In genomic region chr22:49670610-49671330, GRCh38 we compare ENCODE assay signal across 9 cellular contexts.
DNase-seq lines count a peak whose midpoint lies in the region; ATAC-seq and TF ChIP-seq lines count a peak whose summit lies in the region.
"Had no signal": no experiment of that assay in that cellular context is flagged by ENCODE, and none has a peak within 500 bp of the region (broad histone marks: within the 10 kb centered on the region; RNA-seq: fewer than 3 reads in every experiment).

No MANE protein-coding gene starts in this region.

- no peak overlapping the region for H2AFZ ChIP-seq in SK-N-SH (ENCODE audit: low read depth)

- WGBS in SK-N-SH (ENCODE audit: low lambda C conversion rate), result 7% methylated on average over 24 of the region's 45 CpGs
- WGBS in suprapubic skin, result 4% methylated on average over 14 of the region's 45 CpGs

- no peaks in the 10 kb centered on the region for H3K9me3 ChIP-seq in SK-N-SH
- H3K9me3 ChIP-seq in suprapubic skin, result no peaks in the 10 kb centered on the region

- H3K27ac ChIP-seq in SK-N-SH (ENCODE audit: low read depth in 2 of 2, low read length in 1 of 2) (no peak overlapping the region), suprapubic skin (no peak overlapping the region)
- H3K27ac ChIP-seq: VCaP had no signal

- no peak for TF ChIP-seq RAD21 in SK-N-SH (IDR thresholded peaks at IDR 0.05; ENCODE audit: low read length)

- H3K4me3 ChIP-seq in SK-N-SH (ENCODE audit: low read depth in 2 of 2, low read length in 1 of 2) (peak overlapping the region in 1 of 2 experiments; percentile 17; a peak in 1 of 4 replicates), suprapubic skin (peak overlapping the region; percentile 44)

- in situ Hi-C loops in KBM-7 (cut with MboI; ENCODE audit: low pct_unique_long_range_greater_than_20kb, low sequenced_read_pairs), result no loop called here

- H3K79me2 ChIP-seq in SK-N-SH (ENCODE audit: insufficient read depth), result no peaks in the 10 kb centered on the region

- H3K36me3 Mint-ChIP-seq in activated T-helper 17 cell treated with anti-CD3 and anti-CD28 coated beads, Interleukin-2, amount 50 U/mL, for 72 hours (ENCODE audit: low read depth), result no peaks in the 10 kb centered on the region

- TF ChIP-seq POLR2A in suprapubic skin (IDR thresholded peaks at IDR 0.05), result no peak

- peaks cover 18% of the 10 kb centered on the region for H3K27me3 Mint-ChIP-seq in activated T-helper 17 cell treated with anti-CD3 and anti-CD28 coated beads, Interleukin-2, amount 50 U/mL, for 72 hours

- peaks cover 8% of the 10 kb centered on the region for H3K4me1 Mint-ChIP-seq in activated T-helper 17 cell treated with anti-CD3 and anti-CD28 coated beads, Interleukin-2, amount 50 U/mL, for 72 hours

- no peak overlapping the region for H3K4me2 ChIP-seq in SK-N-SH

- no peak overlapping the region for H3K9ac ChIP-seq in SK-N-SH

- TF ChIP-seq CTCF in SK-N-SH (IDR thresholded peaks at IDR 0.05) (no peak), suprapubic skin (IDR thresholded peaks at IDR 0.05) (no peak)

- no peaks in the 10 kb centered on the region for H4K20me1 ChIP-seq in SK-N-SH (ENCODE audit: insufficient read depth)

- no peaks in the 10 kb centered on the region for H3K36me3 ChIP-seq in SK-N-SH (replicated peaks in 1 of 2; ENCODE audit: control insufficient read depth in 1 of 2, insufficient read depth in 2 of 2, low read length in 1 of 2)
- no peaks in the 10 kb centered on the region for H3K36me3 ChIP-seq in suprapubic skin

- no peaks in the 10 kb centered on the region for H3K9me3 Mint-ChIP-seq in activated T-helper 17 cell treated with anti-CD3 and anti-CD28 coated beads, Interleukin-2, amount 50 U/mL, for 72 hours

- TF ChIP-seq EP300 in SK-N-SH (IDR thresholded peaks at IDR 0.05; ENCODE audit: borderline replicate concordance in 1 of 2, low read depth in 1 of 2, low read length in 1 of 2) (no peak), suprapubic skin (IDR thresholded peaks at IDR 0.05) (no peak)

- no peaks in the 10 kb centered on the region for H3F3A ChIP-seq in SK-N-SH (replicated peaks; ENCODE audit: insufficient read depth)

- peak overlapping the region; percentile 71 for H3K4me3 Mint-ChIP-seq in activated T-helper 17 cell treated with anti-CD3 and anti-CD28 coated beads, Interleukin-2, amount 50 U/mL, for 72 hours

- POLR2A ChIA-PET in SK-N-SH (lab: Yijun Ruan, JAX), result no interaction called here

- ATAC-seq in SK-N-SH treated with all-trans-retinoic acid at 6 μM for 48 hours, result no peak
- ATAC-seq in activated T-helper 17 cell treated with anti-CD3 and anti-CD28 coated beads, Interleukin-2, amount 50 U/mL, for 72 hours (replicated peaks), result peak; percentile 81
- no peak for ATAC-seq in GM18519 (IDR thresholded peaks at IDR 0.05; ENCODE audit: low FRiP score, unreplicated experiment)

- H3K27ac Mint-ChIP-seq in activated T-helper 17 cell treated with anti-CD3 and anti-CD28 coated beads, Interleukin-2, amount 50 U/mL, for 72 hours, result no peak overlapping the region

- CTCF ChIA-PET in SK-N-SH (lab: Yijun Ruan, JAX), result no interaction called here

- no peaks in the 10 kb centered on the region for H3K9me2 ChIP-seq in SK-N-SH

- H3K27me3 ChIP-seq in SK-N-SH (ENCODE audit: insufficient read depth), result peaks cover 11% of the 10 kb centered on the region; the same call in 1 of the 2 replicates
- peaks cover 81% of the 10 kb centered on the region for H3K27me3 ChIP-seq in suprapubic skin

- H3K4me1 ChIP-seq in SK-N-SH (ENCODE audit: control insufficient read depth in 1 of 2, insufficient read depth in 2 of 2, low read depth in 1 of 2, low read length in 1 of 2) (no peaks in the 10 kb centered on the region; a peak in 1 of 4 replicates), suprapubic skin (peaks cover 19% of the 10 kb centered on the region)

- DNase-seq in SK-N-SH (peak; percentile 63), left kidney (ENCODE audit: low read depth, low spot score) (peak; percentile 71), suprapubic skin (ENCODE audit: low spot score in 2 of 2) (peak; percentile 55 to 74), AG20443 (ENCODE audit: low spot score) (no peak), KBM-7 (no peak)

TF ChIP-seq in SK-N-SH, 30 proteins besides CTCF, POLR2A, EP300 and RAD21:
- no peak for TF ChIP-seq EZH2phosphoT487 (IDR thresholded peaks at IDR 0.05; ENCODE audit: borderline replicate concordance, low read depth)
- no peak for TF ChIP-seq SMC3 (IDR thresholded peaks at IDR 0.05; ENCODE audit: low read depth, low read length)
- TF ChIP-seq IRF3 (IDR thresholded peaks at IDR 0.05; ENCODE audit: low read depth, low read length), result no peak
- TF ChIP-seq MEF2A (IDR thresholded peaks at IDR 0.05; ENCODE audit: borderline replicate concordance, low read depth), result no peak
- TF ChIP-seq FOXM1 (IDR thresholded peaks at IDR 0.05; ENCODE audit: low read depth), result no peak
- no peak for TF ChIP-seq CHD2 (IDR thresholded peaks at IDR 0.05; ENCODE audit: low read length, partially characterized antibody)
- no peak for TF ChIP-seq POLR2AphosphoS5 (IDR thresholded peaks at IDR 0.05; ENCODE audit: low read depth, low read length)
- TF ChIP-seq MAX (IDR thresholded peaks at IDR 0.05; ENCODE audit: low read depth), result no peak
- no peak for TF ChIP-seq NRF1 (IDR thresholded peaks at IDR 0.05; ENCODE audit: low read depth, low read length)
- no peak for TF ChIP-seq TEAD4 (IDR thresholded peaks at IDR 0.05; ENCODE audit: borderline replicate concordance, insufficient read depth)

TF ChIP-seq in SK-N-SH treated with all-trans-retinoic acid at 6 μM for 48 hours, 23 proteins besides CTCF, POLR2A, EP300 and RAD21:
- TF ChIP-seq ZNF8 (CRISPR knock-in tag; IDR thresholded peaks at IDR 0.05) (no peak), TCF4 (CRISPR knock-in tag; IDR thresholded peaks at IDR 0.05; ENCODE audit: borderline replicate concordance) (no peak), TOX (CRISPR knock-in tag; IDR thresholded peaks at IDR 0.05; ENCODE audit: borderline replicate concordance) (no peak), TSHZ2 (CRISPR knock-in tag; IDR thresholded peaks at IDR 0.05) (no peak), ZC3H10 (CRISPR knock-in tag; IDR thresholded peaks at IDR 0.05) (no peak), OSR1 (CRISPR knock-in tag; IDR thresholded peaks at IDR 0.05) (no peak), PPARA (CRISPR knock-in tag; IDR thresholded peaks at IDR 0.05; ENCODE audit: borderline replicate concordance) (no peak), ZNF70 (CRISPR knock-in tag; IDR thresholded peaks at IDR 0.05) (no peak)

Comparison
In these comparisons a context has a peak if more than half of its experiments do, and no peak if none do; other contexts are left out.
1. DNase-seq: peak in SK-N-SH (single experiment), left kidney (single experiment) and suprapubic skin (2 of 2); none in AG20443 (single experiment) and KBM-7 (single experiment).